Comparison of ENCODE assay signal across 11 cellular contexts in the genomic region with DNA sequence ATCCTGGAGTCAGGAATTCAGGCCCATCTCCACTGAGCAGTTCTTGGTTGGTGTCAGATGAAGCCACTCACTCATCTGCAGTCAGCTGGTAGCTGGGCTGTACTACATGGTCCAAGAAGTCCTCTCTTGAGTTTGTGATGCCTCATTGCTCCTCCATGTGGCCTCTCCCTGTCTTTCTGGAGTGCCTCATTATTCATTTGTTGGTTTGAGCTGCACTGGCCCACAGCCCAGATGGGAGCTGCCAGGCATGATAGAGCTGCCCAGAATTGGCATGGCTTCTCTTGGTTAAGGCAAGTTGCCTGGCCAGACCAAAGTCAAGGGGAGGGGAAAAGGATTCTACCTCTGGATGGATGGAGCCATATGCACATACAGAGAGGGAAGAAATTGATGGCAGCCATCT. TPM values are rescaled to one million over a fixed set of nuclear protein-coding genes. Genes with fewer than 3 reads are reported as not detected.
DNase-seq lines count a peak whose midpoint lies in the region; ATAC-seq and TF ChIP-seq lines count a peak whose summit lies in the region.
"Had no signal": no experiment of that assay in that cellular context is flagged by ENCODE, and none has a peak within 500 bp of the region (broad histone marks: within the 10 kb centered on the region; RNA-seq: fewer than 3 reads in every experiment).

No MANE protein-coding gene starts in this region.

- H3K36me3 Mint-ChIP-seq in nephron progenitor cell (ENCODE audit: low read depth) = peaks cover 80% of the 10 kb centered on the region

- no peak overlapping the region for H3K4me3 ChIP-seq in effector memory CD4-positive, alpha-beta T cell (ENCODE audit: insufficient read depth, low read depth, low read length, poor library complexity, severe bottlenecking)

- H3K27ac ChIP-seq in effector memory CD4-positive, alpha-beta T cell (ENCODE audit: insufficient read depth, low read length, poor library complexity, severe bottlenecking) = no peak overlapping the region

- no peak for ATAC-seq in GM19351 (IDR thresholded peaks at IDR 0.05; ENCODE audit: unreplicated experiment)
- ATAC-seq in GM18520 (IDR thresholded peaks at IDR 0.05; ENCODE audit: unreplicated experiment) = no peak

- no peak overlapping the region for H3K27ac Mint-ChIP-seq in nephron progenitor cell
- H3K27ac Mint-ChIP-seq: activated naive CD8-positive, alpha-beta T cell treated with anti-CD3 and anti-CD28 coated beads for 36 hours; stimulated activated naive CD8-positive, alpha-beta T cell treated with anti-CD3 and anti-CD28 coated beads, Interleukin-15, Interleukin-2, amounts not matched to agents 100 ng/mL and 50 ng/mL, for 24 hours had no signal

- DNase-seq in Daoy (ENCODE audit: low read depth) = peak; percentile 55
- DNase-seq in NCI-H2107 (lab: John Stamatoyannopoulos, UW) = peak; percentile 28
- peak; percentile 43 to 78 for DNase-seq in cerebellar nuclear complex (lab: John Stamatoyannopoulos, UW)
- peak; percentile 97 for DNase-seq in myocyte (ENCODE audit: low read depth)
- no peak for DNase-seq in nephron progenitor cell
- no peak for DNase-seq in effector memory CD4-positive, alpha-beta T cell
- DNase-seq: activated naive CD8-positive, alpha-beta T cell treated with anti-CD3 and anti-CD28 coated beads for 36 hours; T-helper 9 cell had no signal

- no peak overlapping the region for H3K4me3 Mint-ChIP-seq in nephron progenitor cell
- H3K4me3 Mint-ChIP-seq: activated naive CD8-positive, alpha-beta T cell treated with anti-CD3 and anti-CD28 coated beads for 36 hours; stimulated activated naive CD8-positive, alpha-beta T cell treated with anti-CD3 and anti-CD28 coated beads, Interleukin-15, Interleukin-2, amounts not matched to agents 100 ng/mL and 50 ng/mL, for 24 hours had no signal

- no peaks in the 10 kb centered on the region for H3K4me1 ChIP-seq in effector memory CD4-positive, alpha-beta T cell (ENCODE audit: control insufficient read depth, insufficient read depth, low read length, poor library complexity, severe bottlenecking)

- TF ChIP-seq CTCF in nephron progenitor cell (IDR thresholded peaks at IDR 0.05) = no peak

- peaks cover 29% of the 10 kb centered on the region for H3K36me3 ChIP-seq in effector memory CD4-positive, alpha-beta T cell (ENCODE audit: control insufficient read depth, insufficient read depth, low read length)

- no peaks in the 10 kb centered on the region for H3K9me3 ChIP-seq in effector memory CD4-positive, alpha-beta T cell (ENCODE audit: control insufficient read depth, low read length)

- H3K9me3 Mint-ChIP-seq in nephron progenitor cell = no peaks in the 10 kb centered on the region
- H3K9me3 Mint-ChIP-seq: activated naive CD8-positive, alpha-beta T cell treated with anti-CD3 and anti-CD28 coated beads for 36 hours; stimulated activated naive CD8-positive, alpha-beta T cell treated with anti-CD3 and anti-CD28 coated beads, Interleukin-15, Interleukin-2, amounts not matched to agents 100 ng/mL and 50 ng/mL, for 24 hours had no signal

- H3K27me3 ChIP-seq in effector memory CD4-positive, alpha-beta T cell (replicated peaks; ENCODE audit: control insufficient read depth, insufficient read depth, low read length, poor library complexity, severe bottlenecking) = no peaks in the 10 kb centered on the region

- H3K27me3 Mint-ChIP-seq in nephron progenitor cell (ENCODE audit: low read depth, poor library complexity) = no peaks in the 10 kb centered on the region
- H3K27me3 Mint-ChIP-seq: activated naive CD8-positive, alpha-beta T cell treated with anti-CD3 and anti-CD28 coated beads for 36 hours; stimulated activated naive CD8-positive, alpha-beta T cell treated with anti-CD3 and anti-CD28 coated beads, Interleukin-15, Interleukin-2, amounts not matched to agents 100 ng/mL and 50 ng/mL, for 24 hours had no signal

- no peaks in the 10 kb centered on the region for H3K4me1 Mint-ChIP-seq in nephron progenitor cell

RNA-seq across cellular contexts. Expression of gene PTCD2, which starts 8.0 kb away (rescaled TPM):
- total RNA-seq in Daoy (2014; rRNA removed; shearing (Covaris generic)) = 15.9 and 20.3 TPM in 2 replicates
- 17.5 and 34.4 TPM in 2 replicates for total RNA-seq in myocyte
- polyA plus RNA-seq in myocyte (2012) = 10.1 TPM

RNA-seq across cellular contexts. Expression of gene MRPS27, which starts 8.1 kb away (rescaled TPM):
- total RNA-seq in Daoy (2014; rRNA removed; shearing (Covaris generic)) = 91.3 and 117 TPM in 2 replicates
- 71.3 and 71.7 TPM in 2 replicates for total RNA-seq in myocyte
- 38.9 TPM for polyA plus RNA-seq in myocyte (2012)

Comparison
In these comparisons a context has a peak if more than half of its experiments do, and no peak if none do; other contexts are left out.
1. DNase-seq: peak in Daoy (single experiment), NCI-H2107 (single experiment), cerebellar nuclear complex (2 of 2) and myocyte (single experiment); none in nephron progenitor cell (single experiment) and effector memory CD4-positive, alpha-beta T cell (0 of 3).